13 cellular contexts compared by ENCODE assay signal in the genomic region with DNA sequence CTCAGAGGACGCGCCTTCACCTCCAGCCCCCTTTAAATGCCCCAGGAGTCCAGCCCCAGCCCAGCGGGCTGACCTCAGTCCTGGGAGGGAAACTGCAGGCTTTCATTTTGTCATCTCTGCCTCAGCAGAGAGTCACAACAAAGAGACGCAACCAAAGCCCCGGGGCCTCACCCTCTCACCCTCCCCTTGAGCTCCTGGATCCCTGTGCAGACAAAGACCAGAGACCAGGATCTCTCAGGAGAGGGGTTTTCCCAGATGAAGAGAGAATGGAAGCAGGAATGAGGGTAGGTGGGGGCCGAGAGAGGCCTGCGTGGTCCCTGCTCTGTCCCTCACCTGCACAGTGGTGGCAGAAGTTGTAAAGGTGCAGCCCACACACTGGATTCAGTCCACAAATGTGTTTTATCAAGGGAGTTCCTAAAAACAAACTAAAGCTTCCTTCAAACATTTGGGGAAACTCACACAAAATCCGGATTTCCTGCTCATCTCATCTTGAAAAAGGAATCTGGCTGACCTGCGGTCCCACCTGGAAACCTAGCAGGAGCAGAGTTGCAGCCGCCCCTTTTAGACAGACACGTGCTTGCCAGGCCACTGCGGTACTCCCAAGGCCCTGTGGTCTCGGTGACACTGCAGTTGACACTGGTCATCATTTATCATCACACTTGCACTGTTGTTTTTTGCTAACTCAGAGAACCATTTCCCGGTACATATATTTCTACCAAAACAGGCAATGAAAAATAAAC. TPM values are rescaled to one million over a fixed set of nuclear protein-coding genes. Genes with fewer than 3 reads are reported as not detected.
"Had no signal": no experiment of that assay in that cellular context is flagged by ENCODE, and none has a peak within 500 bp of the region (broad histone marks: within the 10 kb centered on the region; RNA-seq: fewer than 3 reads in every experiment).

No MANE protein-coding gene starts in this region.

- H3K9me3 Mint-ChIP-seq: type B pancreatic cell had no signal

- H3K27ac ChIP-seq: colonic mucosa, hepatocyte, lower lobe of right lung had no signal

- H3K27me3 ChIP-seq: colonic mucosa, esophagus muscularis mucosa, hepatocyte had no signal

- H3K27ac Mint-ChIP-seq: activated naive CD4-positive, alpha-beta T cell treated with anti-CD3 and anti-CD28 coated beads for 36 hours had no signal

- H3K4me3 ChIP-seq: colonic mucosa, esophagus muscularis mucosa, hepatocyte, lower lobe of right lung, mucosa of descending colon had no signal

- H3K27me3 Mint-ChIP-seq: type B pancreatic cell had no signal

- H3K9me3 ChIP-seq: colonic mucosa, esophagus muscularis mucosa, lower lobe of right lung, mucosa of descending colon had no signal

- H3K4me3 Mint-ChIP-seq: activated naive CD4-positive, alpha-beta T cell treated with anti-CD3 and anti-CD28 coated beads for 36 hours; activated naive CD8-positive, alpha-beta T cell treated with anti-CD3 and anti-CD28 coated beads, Interleukin-2, amount 10 ng/mL, durations not matched to agents 7 days and 5 days; activated T-cell treated with anti-CD3 and anti-CD28 coated beads, Interleukin-2, amount 50 U/mL, for 4 hours; immature natural killer cell; type B pancreatic cell had no signal

- H3K4me1 ChIP-seq: colonic mucosa, lower lobe of right lung had no signal

- H3K36me3 ChIP-seq: colonic mucosa, lower lobe of right lung had no signal

- H2AFZ ChIP-seq: hepatocyte had no signal

- H3K36me3 Mint-ChIP-seq: immature natural killer cell had no signal

RNA-seq across cellular contexts. Expression of a gene that starts 27.1 kb away (rescaled TPM):
- total RNA-seq: activated naive CD4-positive, alpha-beta T cell treated with anti-CD3 and anti-CD28 coated beads for 36 hours had no signal

RNA-seq across cellular contexts. Expression of a gene that starts 58.4 kb away (rescaled TPM):
- total RNA-seq: activated CD8-positive, alpha-beta memory T cell treated with anti-CD3 and anti-CD28 coated beads for 36 hours; activated naive CD4-positive, alpha-beta T cell treated with anti-CD3 and anti-CD28 coated beads for 36 hours; bronchial epithelial cell; kidney epithelial cell had no signal
